ENCODE assay signal across 18 cellular contexts in the genomic region with DNA sequence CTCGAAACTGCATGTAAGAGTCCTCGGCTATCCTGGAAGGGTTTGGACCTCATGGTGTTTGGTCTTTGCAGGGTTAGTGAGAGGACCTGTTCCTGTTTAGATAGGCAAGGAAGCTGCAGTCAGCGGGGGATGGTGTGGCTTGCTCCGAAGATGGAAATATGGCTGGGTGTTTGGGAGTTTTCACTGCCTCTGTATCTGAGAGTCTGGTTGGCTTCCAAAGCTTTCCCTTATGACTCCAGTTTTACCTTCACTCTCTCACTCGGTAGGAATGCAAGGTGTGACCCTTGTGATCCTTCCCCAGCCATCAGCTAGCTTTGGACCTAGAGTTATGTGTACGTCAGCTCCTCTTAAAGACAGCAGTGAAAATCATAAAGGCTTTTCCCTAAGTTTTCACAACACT.
"Had no signal": no experiment of that assay in that cellular context is flagged by ENCODE, and none has a peak within 500 bp of the region (broad histone marks: within the 10 kb centered on the region; RNA-seq: fewer than 3 reads in every experiment).

No MANE protein-coding gene starts in this region.

- H3K27ac ChIP-seq: parathyroid adenoma, right lobe of liver, stomach had no signal

- DNase-seq: activated CD4-positive, alpha-beta memory T cell treated with anti-CD3 and anti-CD28 coated beads, Interleukin-2, amount 10 ng/mL, durations not matched to agents 7 days and 5 days; activated CD4-positive, alpha-beta T cell treated with anti-CD3 and anti-CD28 coated beads for 48 hours; activated CD4-positive, CD25-positive, alpha-beta regulatory T cell; activated CD8-positive, alpha-beta memory T cell treated with anti-CD3 and anti-CD28 coated beads, Interleukin-2, amount 10 ng/mL, durations not matched to agents 7 days and 5 days; activated naive CD8-positive, alpha-beta T cell treated with anti-CD3 and anti-CD28 coated beads for 36 hours; amygdala; effector memory CD8-positive, alpha-beta T cell; left ventricle myocardium superior; naive thymus-derived CD8-positive, alpha-beta T cell; right lobe of liver; stimulated activated CD4-positive, alpha-beta T cell treated with anti-CD3 and anti-CD28 coated beads, Interleukin-4, amount 100 ng/mL, for 24 hours; stomach; T-helper 1 cell; T-helper 9 cell had no signal

- ATAC-seq: activated CD8-positive, alpha-beta memory T cell treated with anti-CD3 and anti-CD28 coated beads, Interleukin-2, amount 10 ng/mL, durations not matched to agents 7 days and 5 days; effector memory CD8-positive, alpha-beta T cell; left ventricle myocardium superior; naive thymus-derived CD8-positive, alpha-beta T cell; stimulated activated effector memory CD8-positive, alpha-beta T cell treated with anti-CD3 and anti-CD28 coated beads, Interleukin-12 subunit alpha, Interleukin-12 subunit beta, amount 100 ng/mL, for 72 hours had no signal

- H3K4me2 ChIP-seq: smooth muscle cell had no signal

- H3K79me2 ChIP-seq: parathyroid adenoma had no signal

- H3K9me3 ChIP-seq: right lobe of liver, stomach had no signal

- H3K4me1 ChIP-seq: parathyroid adenoma, right lobe of liver had no signal

- H2AFZ ChIP-seq: parathyroid adenoma had no signal

- FAIRE-seq: frontal cortex had no signal

- H3K4me3 ChIP-seq: right lobe of liver, smooth muscle cell, stomach had no signal

- H3K27me3 ChIP-seq: right lobe of liver, stomach had no signal
